8 cellular contexts compared by ENCODE assay signal in genomic region chr13:113816925-113817859, GRCh38. TPM values are rescaled to one million over a fixed set of nuclear protein-coding genes. Genes with fewer than 3 reads are reported as not detected.
DNase-seq lines count a peak whose midpoint lies in the region; ATAC-seq lines count a peak whose summit lies in the region.

No MANE protein-coding gene starts in this region.

- peaks cover 19% of the 10 kb centered on the region for H3K4me1 Mint-ChIP-seq in activated CD8-positive, alpha-beta memory T cell treated with anti-CD3 and anti-CD28 coated beads, Interleukin-2, amount 10 ng/mL, durations not matched to agents 7 days and 5 days

- peak; percentile 54 for ATAC-seq in HG03135 (IDR thresholded peaks at IDR 0.05; ENCODE audit: unreplicated experiment)
- peak; percentile 81 for ATAC-seq in activated CD8-positive, alpha-beta memory T cell treated with anti-CD3 and anti-CD28 coated beads, Interleukin-2, amount 10 ng/mL, durations not matched to agents 7 days and 5 days
- no peak for ATAC-seq in HG03571 (IDR thresholded peaks at IDR 0.05; ENCODE audit: unreplicated experiment)

- CTCF ChIA-PET in activated CD8-positive, alpha-beta memory T cell treated with anti-CD3 and anti-CD28 coated beads, Interleukin-2, amount 10 ng/mL, durations not matched to agents 7 days and 5 days (lab: Charles Lee): interaction anchor here (0.5 to 2.1 kb wide), 6 partner anchors 88 to 411 kb away, joined by 3 to 7 read pairs (median 4); no protein-coding TSS in a partner anchor

- H3K9me3 Mint-ChIP-seq in activated CD8-positive, alpha-beta memory T cell treated with anti-CD3 and anti-CD28 coated beads, Interleukin-2, amount 10 ng/mL, durations not matched to agents 7 days and 5 days (ENCODE audit: low read depth): no peaks in the 10 kb centered on the region

- peak overlapping the region; percentile 46 for H3K27ac Mint-ChIP-seq in activated CD8-positive, alpha-beta memory T cell treated with anti-CD3 and anti-CD28 coated beads, Interleukin-2, amount 10 ng/mL, durations not matched to agents 7 days and 5 days

- peaks cover 3% of the 10 kb centered on the region for H3K27me3 Mint-ChIP-seq in activated CD8-positive, alpha-beta memory T cell treated with anti-CD3 and anti-CD28 coated beads, Interleukin-2, amount 10 ng/mL, durations not matched to agents 7 days and 5 days

- no peaks in the 10 kb centered on the region for H3K36me3 Mint-ChIP-seq in activated CD8-positive, alpha-beta memory T cell treated with anti-CD3 and anti-CD28 coated beads, Interleukin-2, amount 10 ng/mL, durations not matched to agents 7 days and 5 days

- peak; percentile 89 for DNase-seq in ELF-1 (ENCODE audit: low read depth, low spot score)
- peak; percentile 80 for DNase-seq in NCI-H748 treated with DMSO at 0.1 percent for 48 hours (lab: John Stamatoyannopoulos, UW)
- DNase-seq in activated CD8-positive, alpha-beta memory T cell treated with anti-CD3 and anti-CD28 coated beads, Interleukin-2, amount 10 ng/mL, durations not matched to agents 7 days and 5 days: peak; percentile 88
- DNase-seq in epidermal melanocyte (ENCODE audit: insufficient read length, low spot score): peak; percentile 49
- DNase-seq in mucosa of gallbladder (ENCODE audit: low spot score): peak; percentile 89
- DNase-seq in stimulated activated CD8-positive, alpha-beta memory T cell treated with anti-CD3 and anti-CD28 coated beads, Interleukin-4, amount 100 ng/mL, for 48 hours: peak; percentile 93

- H3K4me3 Mint-ChIP-seq in activated CD8-positive, alpha-beta memory T cell treated with anti-CD3 and anti-CD28 coated beads, Interleukin-2, amount 10 ng/mL, durations not matched to agents 7 days and 5 days: peak overlapping the region; percentile 59

RNA-seq across cellular contexts. Expression of gene GAS6, which starts 46.7 kb away (rescaled TPM):
- total RNA-seq in activated CD8-positive, alpha-beta memory T cell treated with anti-CD3 and anti-CD28 coated beads, Interleukin-2, amount 10 ng/mL, durations not matched to agents 7 days and 5 days: under 1 TPM; 0.15 to 0.23 TPM
- 118 TPM for total RNA-seq in mucosa of gallbladder

RNA-seq across cellular contexts. Expression of gene TMEM255B, which starts 58.2 kb away (rescaled TPM):
- 1 to 10 TPM in 1 of 2 experiments, under 1 TPM in 1; 0.87 to 1.3 TPM for total RNA-seq in activated CD8-positive, alpha-beta memory T cell treated with anti-CD3 and anti-CD28 coated beads, Interleukin-2, amount 10 ng/mL, durations not matched to agents 7 days and 5 days
- 17.0 TPM for total RNA-seq in mucosa of gallbladder

Comparison
In these comparisons a context has a peak if more than half of its experiments do, and no peak if none do; other contexts are left out.
1. RNA of gene GAS6, which starts 46.7 kb away (total RNA-seq): 118 TPM in mucosa of gallbladder (single experiment); 0.15 to 0.23 TPM in activated CD8-positive, alpha-beta memory T cell treated with anti-CD3 and anti-CD28 coated beads, Interleukin-2, amount 10 ng/mL, durations not matched to agents 7 days and 5 days; every median in the first group is over 10 times any median in the second.
2. Peak in every context shown above with its lines, with median percentiles within 50 percentile points of each other: DNase-seq.